ENCODE assay signal across 1 cellular context in genomic region chr21:46552865-46553379, GRCh38.
TF ChIP-seq lines count a peak whose summit lies in the region.

No MANE protein-coding gene starts in this region.

TF ChIP-seq in IMR-90, 13 proteins besides CTCF, POLR2A, EP300 and RAD21:
- no peak for TF ChIP-seq MAZ (IDR thresholded peaks at IDR 0.05; ENCODE audit: borderline replicate concordance, low read depth, low read length)
- TF ChIP-seq MXI1 (IDR thresholded peaks at IDR 0.05; ENCODE audit: borderline replicate concordance, low read depth, low read length), result no peak
- TF ChIP-seq SMC3 (IDR thresholded peaks at IDR 0.05; ENCODE audit: low read depth, low read length), result no peak
- no peak for TF ChIP-seq ELK1 (IDR thresholded peaks at IDR 0.05; ENCODE audit: borderline replicate concordance, low read depth, low read length)
- TF ChIP-seq RCOR1 (IDR thresholded peaks at IDR 0.05; ENCODE audit: insufficient replicate concordance, low read length), result no peak
- no peak for TF ChIP-seq FOS (IDR thresholded peaks at IDR 0.05; ENCODE audit: low read depth, low read length)
- TF ChIP-seq MAFK (IDR thresholded peaks at IDR 0.05; ENCODE audit: low read depth, low read length), result no peak
- TF ChIP-seq CEBPB (IDR thresholded peaks at IDR 0.05; ENCODE audit: low read depth, low read length), result no peak
- TF ChIP-seq BHLHE40 (IDR thresholded peaks at IDR 0.05; ENCODE audit: low read depth, low read length), result no peak
- TF ChIP-seq USF2 (IDR thresholded peaks at IDR 0.05; ENCODE audit: low read depth, low read length), result no peak
- no peak for TF ChIP-seq RFX5 (IDR thresholded peaks at IDR 0.05; ENCODE audit: low read depth, low read length)
- no peak for TF ChIP-seq CHD1 (IDR thresholded peaks at IDR 0.05; ENCODE audit: low read depth, low read length)
- TF ChIP-seq NFE2L2 (IDR thresholded peaks at IDR 0.05; ENCODE audit: low read depth, low read length), result no peak
